ENCODE assay signal across 13 cellular contexts in the genomic region with DNA sequence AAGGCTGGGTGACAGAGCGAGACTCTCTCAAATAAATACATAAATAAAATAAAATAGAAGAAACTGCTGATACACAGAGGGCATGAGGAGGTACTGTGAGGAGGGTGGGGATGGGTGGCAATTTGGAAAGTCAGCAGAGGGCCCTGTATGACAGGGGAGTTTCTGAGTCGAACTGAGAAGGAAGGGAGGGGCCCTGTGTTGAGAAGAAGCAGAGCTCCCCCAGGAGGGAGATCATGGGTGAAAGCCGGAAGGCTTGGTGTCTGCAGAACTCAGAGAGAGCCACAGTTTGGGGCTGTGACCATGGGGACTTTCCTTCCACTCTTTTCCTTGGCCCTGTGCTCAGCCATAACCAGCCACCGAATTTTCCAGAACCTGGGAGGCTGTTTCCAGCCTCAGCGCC. TPM values are rescaled to one million over a fixed set of nuclear protein-coding genes. Genes with fewer than 3 reads are reported as not detected.
DNase-seq lines count a peak whose midpoint lies in the region; ATAC-seq and TF ChIP-seq lines count a peak whose summit lies in the region.
"Had no signal": no experiment of that assay in that cellular context is flagged by ENCODE, and none has a peak within 500 bp of the region (broad histone marks: within the 10 kb centered on the region; RNA-seq: fewer than 3 reads in every experiment).

No MANE protein-coding gene starts in this region.

- H3K4me1 ChIP-seq in colonic mucosa = peaks cover 5% of the 10 kb centered on the region

- no peaks in the 10 kb centered on the region for H3K27me3 ChIP-seq in colonic mucosa
- H3K27me3 ChIP-seq: adrenal gland had no signal

- peak; percentile 23 for DNase-seq in DMS 273 (lab: John Stamatoyannopoulos, UW; ENCODE audit: unreplicated experiment)
- DNase-seq in DMS 273 treated with DMSO at 0.1 percent for 48 hours (lab: John Stamatoyannopoulos, UW) = no peak
- DNase-seq in SK-MEL-5 (ENCODE audit: low read depth, low spot score) = peak; percentile 26
- DNase-seq in colonic mucosa = no peak
- peak; percentile 60 for DNase-seq in stimulated activated CD8-positive, alpha-beta memory T cell treated with anti-CD3 and anti-CD28 coated beads, Interleukin-4, amount 100 ng/mL, for 48 hours
- no peak for DNase-seq in NOMO-1 treated with DMSO at 0.1 percent for 48 hours (lab: John Stamatoyannopoulos, UW; ENCODE audit: unreplicated experiment)
- no peak for DNase-seq in KG1 (lab: John Stamatoyannopoulos, UW)
- DNase-seq: adrenal gland, DND-41, NCI-H2081 treated with DMSO at 0.1 percent for 48 hours had no signal

- TF ChIP-seq CTCF in colonic mucosa (IDR thresholded peaks at IDR 0.05) = no peak

- H3K27ac ChIP-seq in colonic mucosa = peak overlapping the region; percentile 46
- H3K27ac ChIP-seq: 22Rv1, VCaP had no signal

- ATAC-seq in GM21360 (IDR thresholded peaks at IDR 0.05; ENCODE audit: unreplicated experiment) = no peak

- H3K9me3 ChIP-seq in colonic mucosa = no peaks in the 10 kb centered on the region
- H3K9me3 ChIP-seq: adrenal gland had no signal

- in situ Hi-C loops in SK-MEL-5 (cut with HindIII; ENCODE audit: low pct_unique_long_range_greater_than_20kb, low sequenced_read_pairs) = no loop called here

- no peak overlapping the region for H3K4me3 ChIP-seq in colonic mucosa
- H3K4me3 ChIP-seq: adrenal gland had no signal

- intact Hi-C loops in colonic mucosa (cut with DNase I) = no loop called here

- no peak overlapping the region for H3K9ac ChIP-seq in colonic mucosa (ENCODE audit: low read depth in 2 of 2, low read length in 2 of 2)

- no peaks in the 10 kb centered on the region for H3K36me3 ChIP-seq in colonic mucosa
- H3K36me3 ChIP-seq: adrenal gland had no signal

RNA-seq across cellular contexts. Expression of a gene that starts 24.8 kb away (rescaled TPM):
- total RNA-seq in SK-MEL-5 (2014; rRNA removed; shearing (Covaris generic)) = 10.3 and 11.6 TPM in 2 replicates
- polyA plus RNA-seq in SK-MEL-5 (2015; cell fraction: cytosol; rRNA removed) = 16.8 and 21.4 TPM in 2 replicates
- 17.1 and 20.0 TPM in 2 replicates for polyA plus RNA-seq in SK-MEL-5 (2015; cell fraction: nucleus; rRNA removed)
- total RNA-seq in colonic mucosa = 10 to 100 TPM; 29.7 to 43.9 TPM

Comparison
In these comparisons a context has a peak if more than half of its experiments do, and no peak if none do; other contexts are left out.
1. DNase-seq: peak in DMS 273 (single experiment), SK-MEL-5 (single experiment) and stimulated activated CD8-positive, alpha-beta memory T cell treated with anti-CD3 and anti-CD28 coated beads, Interleukin-4, amount 100 ng/mL, for 48 hours (single experiment); none in DMS 273 treated with DMSO at 0.1 percent for 48 hours (single experiment), colonic mucosa (single experiment), NOMO-1 treated with DMSO at 0.1 percent for 48 hours (single experiment) and KG1 (single experiment).